27 cellular contexts compared by ENCODE assay signal in the genomic region with DNA sequence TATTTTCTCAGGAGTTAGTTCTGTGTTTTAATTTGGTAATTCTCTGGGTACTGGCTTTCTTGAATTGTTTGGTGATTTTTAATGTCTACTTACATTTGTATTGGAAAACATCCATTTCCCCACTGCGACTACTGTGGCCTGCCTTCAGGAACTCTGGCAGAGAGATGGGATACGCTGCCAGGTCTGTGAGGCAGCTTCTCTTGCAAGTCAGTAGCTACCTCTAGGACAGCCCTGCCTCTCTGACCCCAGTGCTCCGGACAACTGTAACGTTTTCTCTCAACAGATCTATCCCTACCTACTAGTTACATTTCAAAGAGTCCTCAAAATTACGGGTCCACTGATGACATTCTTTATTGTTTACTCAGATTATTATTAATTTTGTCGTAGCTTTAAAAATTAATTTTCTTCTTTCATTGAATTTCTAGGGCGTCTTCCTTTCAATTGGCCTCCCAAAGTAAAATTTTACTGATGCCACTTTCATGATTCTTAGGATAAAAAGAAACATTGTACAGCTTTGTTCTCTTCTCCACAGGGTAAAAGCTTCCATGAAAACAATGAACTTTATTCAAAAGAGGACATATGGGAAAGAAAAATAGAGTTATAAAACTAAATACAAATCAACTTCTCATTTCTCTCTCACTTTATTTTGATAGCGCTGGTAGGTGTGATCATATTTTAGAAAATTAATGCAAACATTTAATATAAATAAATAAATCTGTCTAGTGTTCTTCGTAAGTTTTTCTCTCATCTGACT.
"Had no signal": no experiment of that assay in that cellular context is flagged by ENCODE, and none has a peak within 500 bp of the region (broad histone marks: within the 10 kb centered on the region; RNA-seq: fewer than 3 reads in every experiment).

No MANE protein-coding gene starts in this region.

- DNase-seq: activated CD4-positive, alpha-beta memory T cell treated with anti-CD3 and anti-CD28 coated beads, Interleukin-2, amount 10 ng/mL, durations not matched to agents 7 days and 5 days; activated CD4-positive, alpha-beta T cell treated with anti-CD3 and anti-CD28 coated beads for 36 hours; activated CD4-positive, alpha-beta T cell treated with anti-CD3 and anti-CD28 coated beads, Interleukin-2, amount 50 U/mL, for 1 hour; activated CD4-positive, CD25-positive, alpha-beta regulatory T cell; activated gamma-delta T cell; activated naive CD4-positive, alpha-beta T cell treated with anti-CD3 and anti-CD28 coated beads for 36 hours; activated T-cell treated with anti-CD3 and anti-CD28 coated beads for 4 hours; activated T-cell treated with anti-CD3 and anti-CD28 coated beads, Interleukin-2, amount 50 U/mL, for 48 hours; brain microvascular endothelial cell; NCI-H1092 treated with DMSO at 0.1 percent for 48 hours; NCI-H1417 treated with DMSO at 0.1 percent for 48 hours; NCI-H1694; NCI-H2029; NCI-H2107; NCI-H2171 treated with DMSO at 0.1 percent for 48 hours; NCI-H226; NCI-H526; NCI-H82; SIG-M5; T-cell; T-helper 2 cell; T1000 had no signal

- H3K27ac ChIP-seq: brain microvascular endothelial cell, cardiac muscle cell, KMS-11, VCaP had no signal

- H3K4me3 ChIP-seq: cardiac muscle cell had no signal

- H3K27me3 ChIP-seq: brain microvascular endothelial cell had no signal

- H3K36me3 ChIP-seq: brain microvascular endothelial cell, cardiac muscle cell had no signal

- ATAC-seq: activated CD4-positive, alpha-beta T cell treated with anti-CD3 and anti-CD28 coated beads for 36 hours; activated T-helper 17 cell treated with anti-CD3 and anti-CD28 coated beads, Interleukin-2, amount 50 U/mL, for 72 hours; T-cell had no signal

- H3K9me3 Mint-ChIP-seq: activated CD4-positive, alpha-beta memory T cell treated with anti-CD3 and anti-CD28 coated beads, Interleukin-2, amount 10 ng/mL, durations not matched to agents 7 days and 5 days; activated naive CD4-positive, alpha-beta T cell treated with anti-CD3 and anti-CD28 coated beads for 36 hours; activated T-helper 17 cell treated with anti-CD3 and anti-CD28 coated beads, Interleukin-2, amount 50 U/mL, for 72 hours; T-cell had no signal

- H3K27ac Mint-ChIP-seq: activated CD4-positive, alpha-beta memory T cell treated with anti-CD3 and anti-CD28 coated beads, Interleukin-2, amount 10 ng/mL, durations not matched to agents 7 days and 5 days; activated CD4-positive, alpha-beta T cell treated with anti-CD3 and anti-CD28 coated beads for 36 hours; activated naive CD4-positive, alpha-beta T cell treated with anti-CD3 and anti-CD28 coated beads for 36 hours; activated naive CD8-positive, alpha-beta T cell; activated T-helper 17 cell treated with anti-CD3 and anti-CD28 coated beads, Interleukin-2, amount 50 U/mL, for 72 hours; T-cell had no signal

- H3K4me3 Mint-ChIP-seq: activated CD4-positive, alpha-beta memory T cell treated with anti-CD3 and anti-CD28 coated beads, Interleukin-2, amount 10 ng/mL, durations not matched to agents 7 days and 5 days; activated CD4-positive, alpha-beta T cell treated with anti-CD3 and anti-CD28 coated beads for 36 hours; activated naive CD4-positive, alpha-beta T cell treated with anti-CD3 and anti-CD28 coated beads for 36 hours; activated naive CD8-positive, alpha-beta T cell; activated T-helper 17 cell treated with anti-CD3 and anti-CD28 coated beads, Interleukin-2, amount 50 U/mL, for 72 hours; T-cell had no signal

- H3K36me3 Mint-ChIP-seq: activated naive CD8-positive, alpha-beta T cell; T-cell had no signal

- H3K4me1 Mint-ChIP-seq: activated CD4-positive, alpha-beta memory T cell treated with anti-CD3 and anti-CD28 coated beads, Interleukin-2, amount 10 ng/mL, durations not matched to agents 7 days and 5 days; activated CD4-positive, alpha-beta T cell treated with anti-CD3 and anti-CD28 coated beads for 36 hours; activated T-helper 17 cell treated with anti-CD3 and anti-CD28 coated beads, Interleukin-2, amount 50 U/mL, for 72 hours; T-cell had no signal
